8 cellular contexts compared by ENCODE assay signal in genomic region chr19:18593367-18594095, GRCh38. TPM values are rescaled to one million over a fixed set of nuclear protein-coding genes. Genes with fewer than 3 reads are reported as not detected.
DNase-seq lines count a peak whose midpoint lies in the region; ATAC-seq, FAIRE-seq and TF ChIP-seq lines count a peak whose summit lies in the region.

No MANE protein-coding gene starts in this region.

- peaks cover 15% of the 10 kb centered on the region for H3K79me2 ChIP-seq in K562 (ENCODE audit: control insufficient read depth, insufficient read depth, low read length)

- ATAC-seq in K562 (no peak), naive B cell (ENCODE audit: low read depth in 2 of 2) (no peak), HG03378 (IDR thresholded peaks at IDR 0.05; ENCODE audit: unreplicated experiment) (no peak), HG03460 (IDR thresholded peaks at IDR 0.05; ENCODE audit: unreplicated experiment) (no peak)

- H3K36me3 Mint-ChIP-seq in naive B cell, result no peaks in the 10 kb centered on the region

- peak overlapping the region; percentile 16; the same call in 1 of the 2 replicates for H2AFZ ChIP-seq in K562 (ENCODE audit: low read depth, low read length)

- no peaks in the 10 kb centered on the region for H3K9me1 ChIP-seq in K562 (ENCODE audit: control insufficient read depth, insufficient read depth, low read length)

- CTCF ChIA-PET in K562 (lab: Yijun Ruan, JAX; ENCODE audit: low intra/inter-chr PET ratio), result interaction anchor here (0.7 to 1.1 kb wide), 2 partner anchors 82 to 97 kb away, joined by 3 to 5 read pairs; no protein-coding TSS in a partner anchor

- BruUV-seq in K562 (replicated peaks; lab: Mats Ljungman, UMichigan), result no TSS peak

- peak overlapping the region in 1 of 6 donors; percentile 63 for H3K27ac Mint-ChIP-seq in naive B cell

- peak; percentile 70 to 72 for DNase-seq in HAP-1 (ENCODE audit: low spot score in 2 of 2)
- DNase-seq in K562 (ENCODE audit: extremely low read depth in 1 of 4, low spot score in 3 of 4), result peak in 3 of 4 experiments; percentile 53 to 57 (median 54)
- DNase-seq in naive B cell, result no peak
- no peak for DNase-seq in NCI-H748 treated with DMSO at 0.1 percent for 48 hours (lab: John Stamatoyannopoulos, UW)
- DNase-seq in HuH-7.5 (ENCODE audit: low spot score), result no peak

- WGBS in K562 (ENCODE audit: insufficient coverage, low coverage, missing lambda C conversion rate), result 24% methylated on average over 21 of the region's 25 CpGs

- H3K27ac ChIP-seq in BLaER1 treated with 17β-estradiol and CSF1 and Interleukin-3, amounts not matched to agents 10 nM and 100 nM, result no peak overlapping the region
- H3K27ac ChIP-seq in K562 (ENCODE audit: extremely low read depth, low read depth, low read length), result no peak overlapping the region; the same call in 2 of the 3 replicates

- TF ChIP-seq CTCF in K562 (IDR thresholded peaks at IDR 0.05 in 2 of 3, conservative IDR thresholded peaks at IDR 0.05 in 1 of 3; ENCODE audit: insufficient read depth in 2 of 3, low read depth in 1 of 3, low read length in 3 of 3), result no peak

- peak overlapping the region in 3 of 10 experiments; percentile 34 to 65 (median 51); a peak in 4 of 20 replicates for H3K4me3 ChIP-seq in BLaER1 treated with 17β-estradiol and CSF1 and Interleukin-3, amounts not matched to agents 10 nM and 100 nM
- peak overlapping the region; percentile 34 for H3K4me3 ChIP-seq in HAP-1
- no peak overlapping the region; the same call in 1 of the 2 replicates for H3K4me3 ChIP-seq in K562

- intact Hi-C loops in K562 (cut with micrococcal nuclease), result loop anchor here (5.0 to 10.0 kb wide), 4 partner anchors 44 to 251 kb away; partner anchors contain the start of gene KLHL26

- no peak for TF ChIP-seq POLR2A in K562 (conservative IDR thresholded peaks at IDR 0.05)

- POLR2A ChIA-PET in K562 (lab: Yijun Ruan, JAX), result interaction anchor here (0.6 to 2.1 kb wide), 8 partner anchors 9 to 1039 kb away, joined by 3 to 6 read pairs (median 4); no protein-coding TSS in a partner anchor

- no peak for TF ChIP-seq EP300 in K562 (IDR thresholded peaks at IDR 0.05; ENCODE audit: low read length)

- peak overlapping the region in 4 of 11 experiments; percentile 36 to 58 (median 56); a peak in 8 of 22 replicates for H3K9ac ChIP-seq in BLaER1 treated with 17β-estradiol and CSF1 and Interleukin-3, amounts not matched to agents 10 nM and 100 nM
- peak overlapping the region; percentile 3 to 91; a peak in 2 of 4 replicates for H3K9ac ChIP-seq in K562 (ENCODE audit: insufficient read depth in 1 of 2, low read depth in 2 of 2, low read length in 2 of 2)

- in situ Hi-C loops in HAP-1 (cut with MboI; ENCODE audit: low sequenced_read_pairs) (no loop called here), K562 (cut with MboI) (no loop called here)

- no peaks in the 10 kb centered on the region for H3K9me3 Mint-ChIP-seq in naive B cell

- H3K27me3 Mint-ChIP-seq in naive B cell, result peaks cover 0 to 25% (median 6%) of the 10 kb centered on the region in 3 donors

- no peak for TF ChIP-seq RAD21 in K562 (CRISPR knock-in tag; conservative IDR thresholded peaks at IDR 0.05 in 1 of 2, IDR thresholded peaks at IDR 0.05 in 1 of 2)

- peak overlapping the region in 6 of 8 donors; percentile 34 to 77 (median 68) for H3K4me3 Mint-ChIP-seq in naive B cell

- FAIRE-seq in K562 (lab: Jason Lieb, UNC), result peak; percentile 71

- peaks cover 25 to 39% (median 33%) of the 10 kb centered on the region in 3 donors for H3K4me1 Mint-ChIP-seq in naive B cell

- peak overlapping the region in 10 of 11 experiments; percentile 88 to 99 (median 94); a peak in 21 of 22 replicates for H3K4me2 ChIP-seq in BLaER1 treated with 17β-estradiol and CSF1 and Interleukin-3, amounts not matched to agents 10 nM and 100 nM
- peak overlapping the region; percentile 33 for H3K4me2 ChIP-seq in K562 (ENCODE audit: insufficient read depth, low read length)

- H3K9me3 ChIP-seq in BLaER1 treated with 17β-estradiol and CSF1 and Interleukin-3, amounts not matched to agents 10 nM and 100 nM (replicated peaks in 1 of 11), result no peaks in the 10 kb centered on the region
- H3K9me3 ChIP-seq in HAP-1 (no peaks in the 10 kb centered on the region), K562 (replicated peaks; ENCODE audit: control insufficient read depth, insufficient read depth, low read depth, low read length) (no peaks in the 10 kb centered on the region)

- peaks cover 43 to 91% (median 80%) of the 10 kb centered on the region in 10 experiments for H3K4me1 ChIP-seq in BLaER1 treated with 17β-estradiol and CSF1 and Interleukin-3, amounts not matched to agents 10 nM and 100 nM
- H3K4me1 ChIP-seq in HAP-1 (peaks cover 16% of the 10 kb centered on the region), K562 (replicated peaks in 1 of 2; ENCODE audit: control insufficient read depth in 2 of 2, insufficient read depth in 2 of 2, low read length in 2 of 2) (peaks cover 28 to 86% of the 10 kb centered on the region in 2 experiments)

- peaks cover 7 to 63% (median 22%) of the 10 kb centered on the region in 11 experiments; a peak in 15 of 22 replicates for H4K20me1 ChIP-seq in BLaER1 treated with 17β-estradiol and CSF1 and Interleukin-3, amounts not matched to agents 10 nM and 100 nM
- peaks cover 6% of the 10 kb centered on the region; the same call in 1 of the 2 replicates for H4K20me1 ChIP-seq in K562 (replicated peaks; ENCODE audit: control insufficient read depth, insufficient read depth, low read length)

- H3K36me3 ChIP-seq in BLaER1 treated with 17β-estradiol and CSF1 and Interleukin-3, amounts not matched to agents 10 nM and 100 nM, result peaks cover 8 to 22% (median 18%) of the 10 kb centered on the region in 11 experiments; a peak in 17 of 22 replicates
- H3K36me3 ChIP-seq in HAP-1 (replicated peaks), result peaks cover 16% of the 10 kb centered on the region
- H3K36me3 ChIP-seq in K562 (ENCODE audit: control insufficient read depth, insufficient read depth, low read length), result peaks cover 5% of the 10 kb centered on the region; the same call in 2 of the 3 replicates

- H3K27me3 ChIP-seq in BLaER1 treated with 17β-estradiol and CSF1 and Interleukin-3, amounts not matched to agents 10 nM and 100 nM, result peaks cover 14 to 45% (median 24%) of the 10 kb centered on the region in 11 experiments; a peak in 19 of 22 replicates
- no peaks in the 10 kb centered on the region for H3K27me3 ChIP-seq in HAP-1 (ENCODE audit: low read depth)
- H3K27me3 ChIP-seq in K562 (ENCODE audit: control insufficient read depth in 2 of 2, insufficient read depth in 2 of 2, low read length in 2 of 2), result no peaks in the 10 kb centered on the region

RNA-seq across cellular contexts. Expression of gene REX1BD, which starts 4.9 kb away (rescaled TPM):
- total RNA-seq in K562 (2011; cell fraction: chromatin; rRNA removed; ENCODE audit: low replicate concordance), result 18.7 and 60.0 TPM in 2 replicates
- total RNA-seq in K562 (2011; cell fraction: nucleolus; rRNA removed), result 56.3 and 62.2 TPM in 2 replicates
- total RNA-seq in K562 (2011; cell fraction: nucleoplasm; rRNA removed), result 43.5 and 57.0 TPM in 2 replicates
- total RNA-seq in K562 (2014; rRNA removed) (118 and 136 TPM in 2 replicates), K562 (2014; rRNA removed; fragmentation: Illumina TruSeq; extraction: Trizol) (4.8 and 7.2 TPM in 2 replicates), K562 (2015; rRNA removed; fragmentation: Illumina TruSeq; extraction: Trizol) (17.4 and 17.7 TPM in 2 replicates), K562 (2021) (78.5 and 87.0 TPM in 2 replicates)
- polyA plus RNA-seq in K562 (2011; rRNA removed) (13.8 and 19.2 TPM in 2 replicates), K562 (2014; fragmentation: Illumina TruSeq; extraction: Trizol) (5.7 and 8.4 TPM in 2 replicates), K562 (2014; fragmentation: Nextera tagmentation; extraction: Ambion mirVana) (1 to 10 TPM; 1.9 to 4.7 TPM), K562 (2014; rRNA removed) (102 and 115 TPM in 2 replicates), naive B cell (ENCODE audit: low read depth in 6 of 6) (100 to 1,000 TPM in 2 of 6 donors, 10 to 100 TPM in 4; 76.0 to 107 (median 91.9) TPM)
- 34.7 and 78.2 TPM in 2 replicates for polyA plus RNA-seq in K562 (2011; cell fraction: cytosol; rRNA removed)
- 180 and 217 TPM in 2 replicates for polyA plus RNA-seq in K562 (2011; cell fraction: nucleus; rRNA removed)
- 58.6 and 65.4 TPM in 2 replicates for polyA plus RNA-seq in K562 (2012)
- 1.2 and 1.4 TPM in 2 replicates for polyA minus RNA-seq in K562 (2011; rRNA and poly(A)+ RNA removed)
- 11.4 and 17.5 TPM in 2 replicates for polyA minus RNA-seq in K562 (2011; cell fraction: cytosol; rRNA and poly(A)+ RNA removed)
- 9.3 and 9.8 TPM in 2 replicates for polyA minus RNA-seq in K562 (2011; cell fraction: nucleus; rRNA and poly(A)+ RNA removed)

RNA-seq across cellular contexts. Expression of gene CRLF1, which starts 13.1 kb away (rescaled TPM):
- total RNA-seq in K562 (2011; cell fraction: chromatin; rRNA removed; ENCODE audit: low replicate concordance), result 2.2 TPM in 1 of 2 replicates, not detected in the other
- total RNA-seq in K562 (2011; cell fraction: nucleolus; rRNA removed), result 0.79 and 2.8 TPM in 2 replicates
- total RNA-seq in K562 (2011; cell fraction: nucleoplasm; rRNA removed), result 1.1 and 1.8 TPM in 2 replicates
- total RNA-seq in K562 (2014; rRNA removed), result 2.9 and 5.2 TPM in 2 replicates
- total RNA-seq in K562 (2014; rRNA removed; fragmentation: Illumina TruSeq; extraction: Trizol), result 0.98 and 1.1 TPM in 2 replicates
- 1.5 and 1.6 TPM in 2 replicates for total RNA-seq in K562 (2015; rRNA removed; fragmentation: Illumina TruSeq; extraction: Trizol)
- total RNA-seq in K562 (2021), result 3.3 and 5.6 TPM in 2 replicates
- 0.85 and 2.3 TPM in 2 replicates for polyA plus RNA-seq in K562 (2011; rRNA removed)
- polyA plus RNA-seq in K562 (2011; cell fraction: cytosol; rRNA removed), result 1.8 and 1.9 TPM in 2 replicates
- 1.1 and 3.9 TPM in 2 replicates for polyA plus RNA-seq in K562 (2011; cell fraction: nucleus; rRNA removed)
- 3.7 and 4.7 TPM in 2 replicates for polyA plus RNA-seq in K562 (2012)
- 0.90 and 1.2 TPM in 2 replicates for polyA plus RNA-seq in K562 (2014; fragmentation: Illumina TruSeq; extraction: Trizol)
- 1 to 10 TPM; 1.7 to 1.8 TPM for polyA plus RNA-seq in K562 (2014; fragmentation: Nextera tagmentation; extraction: Ambion mirVana)
- polyA plus RNA-seq in K562 (2014; rRNA removed), result 3.6 and 3.9 TPM in 2 replicates
- polyA minus RNA-seq in K562 (2011; rRNA and poly(A)+ RNA removed), result not detected in 2 replicates
- polyA minus RNA-seq in K562 (2011; cell fraction: cytosol; rRNA and poly(A)+ RNA removed), result 4.5 TPM in 1 of 2 replicates, not detected in the other
- polyA minus RNA-seq in K562 (2011; cell fraction: nucleus; rRNA and poly(A)+ RNA removed), result 0.22 TPM in 1 of 2 replicates, not detected in the other
- polyA plus RNA-seq in naive B cell (ENCODE audit: low read depth in 6 of 6), result 1 to 10 TPM in 2 of 6 donors, under 1 TPM in 2, not detected in 2; 0.44 to 7.0 (median 0.97) TPM

RNA-seq across cellular contexts. Expression of gene TMEM59L, which starts 19.1 kb away (rescaled TPM):
- 0.23 TPM in 1 of 2 replicates, not detected in the other for total RNA-seq in K562 (2011; cell fraction: chromatin; rRNA removed; ENCODE audit: low replicate concordance)
- 0.33 TPM in 1 of 2 replicates, not detected in the other for total RNA-seq in K562 (2011; cell fraction: nucleolus; rRNA removed)
- 1.7 TPM in 1 of 2 replicates, not detected in the other for total RNA-seq in K562 (2011; cell fraction: nucleoplasm; rRNA removed)
- not detected in 2 replicates for total RNA-seq in K562 (2014; rRNA removed)
- total RNA-seq in K562 (2014; rRNA removed; fragmentation: Illumina TruSeq; extraction: Trizol), result not detected in 2 replicates
- total RNA-seq in K562 (2015; rRNA removed; fragmentation: Illumina TruSeq; extraction: Trizol), result not detected in 2 replicates
- total RNA-seq in K562 (2021), result not detected in 2 replicates
- not detected in 2 replicates for polyA plus RNA-seq in K562 (2011; rRNA removed)
- 0.18 TPM in 1 of 2 replicates, not detected in the other for polyA plus RNA-seq in K562 (2011; cell fraction: cytosol; rRNA removed)
- 0.47 and 1.00 TPM in 2 replicates for polyA plus RNA-seq in K562 (2011; cell fraction: nucleus; rRNA removed)
- 0.10 and 0.48 TPM in 2 replicates for polyA plus RNA-seq in K562 (2012)
- 0.25 TPM in 1 of 2 replicates, not detected in the other for polyA plus RNA-seq in K562 (2014; fragmentation: Illumina TruSeq; extraction: Trizol)
- not detected for polyA plus RNA-seq in K562 (2014; fragmentation: Nextera tagmentation; extraction: Ambion mirVana)
- polyA plus RNA-seq in K562 (2014; rRNA removed), result 0.37 TPM in 1 of 2 replicates, not detected in the other
- not detected in 2 replicates for polyA minus RNA-seq in K562 (2011; rRNA and poly(A)+ RNA removed)
- polyA minus RNA-seq in K562 (2011; cell fraction: cytosol; rRNA and poly(A)+ RNA removed), result not detected in 2 replicates
- polyA minus RNA-seq in K562 (2011; cell fraction: nucleus; rRNA and poly(A)+ RNA removed), result not detected in 2 replicates
- polyA plus RNA-seq in naive B cell (ENCODE audit: low read depth in 6 of 6), result not detected

RNA-seq across cellular contexts. Expression of gene UBA52, which starts 21.9 kb away (rescaled TPM):
- total RNA-seq in K562 (2011; cell fraction: chromatin; rRNA removed; ENCODE audit: low replicate concordance), result 157 and 351 TPM in 2 replicates
- 427 and 474 TPM in 2 replicates for total RNA-seq in K562 (2011; cell fraction: nucleolus; rRNA removed)
- total RNA-seq in K562 (2011; cell fraction: nucleoplasm; rRNA removed), result 616 and 1,019 TPM in 2 replicates
- total RNA-seq in K562 (2014; rRNA removed) (1,110 and 1,524 TPM in 2 replicates), K562 (2014; rRNA removed; fragmentation: Illumina TruSeq; extraction: Trizol) (1,512 and 1,662 TPM in 2 replicates), K562 (2015; rRNA removed; fragmentation: Illumina TruSeq; extraction: Trizol) (1,433 and 1,470 TPM in 2 replicates), K562 (2021) (2,028 and 2,215 TPM in 2 replicates)
- polyA plus RNA-seq in K562 (2011; rRNA removed) (1,733 and 2,197 TPM in 2 replicates), K562 (2014; fragmentation: Illumina TruSeq; extraction: Trizol) (2,671 and 2,751 TPM in 2 replicates), K562 (2014; fragmentation: Nextera tagmentation; extraction: Ambion mirVana) (1,000 to 10,000 TPM; 2,213 to 2,563 TPM), K562 (2014; rRNA removed) (1,690 and 2,247 TPM in 2 replicates), naive B cell (ENCODE audit: low read depth in 6 of 6) (1,000 to 10,000 TPM; 1,188 to 1,782 (median 1,685) TPM)
- 4,493 and 4,718 TPM in 2 replicates for polyA plus RNA-seq in K562 (2011; cell fraction: cytosol; rRNA removed)
- polyA plus RNA-seq in K562 (2011; cell fraction: nucleus; rRNA removed), result 1,163 and 1,235 TPM in 2 replicates
- 2,878 and 4,513 TPM in 2 replicates for polyA plus RNA-seq in K562 (2012)
- polyA minus RNA-seq in K562 (2011; rRNA and poly(A)+ RNA removed), result 1,555 and 1,880 TPM in 2 replicates
- 757 and 815 TPM in 2 replicates for polyA minus RNA-seq in K562 (2011; cell fraction: cytosol; rRNA and poly(A)+ RNA removed)
- 165 and 281 TPM in 2 replicates for polyA minus RNA-seq in K562 (2011; cell fraction: nucleus; rRNA and poly(A)+ RNA removed)

RNA-seq across cellular contexts. Expression of gene KXD1, which starts 35.9 kb away (rescaled TPM):
- total RNA-seq in K562 (2011; cell fraction: chromatin; rRNA removed; ENCODE audit: low replicate concordance), result 91.9 and 173 TPM in 2 replicates
- 110 and 120 TPM in 2 replicates for total RNA-seq in K562 (2011; cell fraction: nucleolus; rRNA removed)
- 109 and 127 TPM in 2 replicates for total RNA-seq in K562 (2011; cell fraction: nucleoplasm; rRNA removed)
- total RNA-seq in K562 (2014; rRNA removed) (133 and 147 TPM in 2 replicates), K562 (2014; rRNA removed; fragmentation: Illumina TruSeq; extraction: Trizol) (48.7 and 66.2 TPM in 2 replicates), K562 (2015; rRNA removed; fragmentation: Illumina TruSeq; extraction: Trizol) (80.5 and 83.3 TPM in 2 replicates), K562 (2021) (114 and 118 TPM in 2 replicates)
- polyA plus RNA-seq in K562 (2011; rRNA removed) (159 and 217 TPM in 2 replicates), K562 (2014; fragmentation: Illumina TruSeq; extraction: Trizol) (191 and 210 TPM in 2 replicates), K562 (2014; fragmentation: Nextera tagmentation; extraction: Ambion mirVana) (10 to 100 TPM; 21.9 to 41.3 TPM), K562 (2014; rRNA removed) (153 and 177 TPM in 2 replicates), naive B cell (ENCODE audit: low read depth in 6 of 6) (100 to 1,000 TPM in 1 of 6 donors, 10 to 100 TPM in 5; 75.3 to 108 (median 84.5) TPM)
- polyA plus RNA-seq in K562 (2011; cell fraction: cytosol; rRNA removed), result 242 and 309 TPM in 2 replicates
- polyA plus RNA-seq in K562 (2011; cell fraction: nucleus; rRNA removed), result 149 and 198 TPM in 2 replicates
- polyA plus RNA-seq in K562 (2012), result 146 and 182 TPM in 2 replicates
- 64.2 and 93.8 TPM in 2 replicates for polyA minus RNA-seq in K562 (2011; rRNA and poly(A)+ RNA removed)
- 88.9 and 91.1 TPM in 2 replicates for polyA minus RNA-seq in K562 (2011; cell fraction: cytosol; rRNA and poly(A)+ RNA removed)
- 27.5 and 34.8 TPM in 2 replicates for polyA minus RNA-seq in K562 (2011; cell fraction: nucleus; rRNA and poly(A)+ RNA removed)

Comparison
In these comparisons a context has a peak if more than half of its experiments do, and no peak if none do; other contexts are left out.
1. DNase-seq: peak in HAP-1 (2 of 2) and K562 (3 of 4); none in naive B cell (single experiment), NCI-H748 treated with DMSO at 0.1 percent for 48 hours (single experiment) and HuH-7.5 (single experiment).